Comparison of ENCODE assay signal across 37 cellular contexts in the genomic region with DNA sequence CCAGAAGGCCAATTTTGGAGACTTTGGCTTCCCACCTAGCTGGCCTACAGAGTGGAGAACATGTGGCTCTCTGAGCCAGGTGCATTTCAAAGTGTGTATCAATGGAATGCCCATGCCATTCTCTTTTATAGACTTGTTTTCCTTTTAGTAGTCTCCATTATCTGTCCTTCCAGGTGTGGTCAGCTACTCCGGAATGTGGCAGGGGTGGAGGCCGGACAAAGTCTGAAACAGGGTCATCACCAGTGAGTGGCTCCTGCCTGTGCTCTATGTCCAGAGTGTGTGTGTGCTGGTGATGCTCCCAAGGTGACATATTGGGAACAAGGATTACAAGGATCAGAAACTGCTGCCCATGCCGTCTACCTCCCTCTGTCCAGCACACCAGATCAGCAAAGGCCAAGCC. TPM values are rescaled to one million over a fixed set of nuclear protein-coding genes. Genes with fewer than 3 reads are reported as not detected.
"Had no signal": no experiment of that assay in that cellular context is flagged by ENCODE, and none has a peak within 500 bp of the region (broad histone marks: within the 10 kb centered on the region; RNA-seq: fewer than 3 reads in every experiment).

No MANE protein-coding gene starts in this region.

- H3K27me3 ChIP-seq: brain microvascular endothelial cell, MG63 had no signal

- H3K36me3 ChIP-seq: brain microvascular endothelial cell, MG63, WERI-Rb-1 had no signal

- H3K4me3 Mint-ChIP-seq: activated CD4-positive, alpha-beta memory T cell treated with anti-CD3 and anti-CD28 coated beads, Interleukin-2, amount 10 ng/mL, durations not matched to agents 7 days and 5 days; activated CD8-positive, alpha-beta memory T cell treated with anti-CD3 and anti-CD28 coated beads, Interleukin-2, amount 10 ng/mL, durations not matched to agents 7 days and 5 days; activated naive CD8-positive, alpha-beta T cell treated with anti-CD3 and anti-CD28 coated beads for 36 hours; activated T-cell treated with anti-CD3 and anti-CD28 coated beads, Interleukin-2, amount 50 U/mL, for 72 hours; activated T-helper 17 cell treated with anti-CD3 and anti-CD28 coated beads, Interleukin-2, amount 50 U/mL, for 72 hours had no signal

- H3K4me3 ChIP-seq: MG63, PC-9 had no signal

- H3K36me3 Mint-ChIP-seq: activated CD8-positive, alpha-beta memory T cell treated with anti-CD3 and anti-CD28 coated beads, Interleukin-2, amount 10 ng/mL, durations not matched to agents 7 days and 5 days; activated naive CD8-positive, alpha-beta T cell treated with anti-CD3 and anti-CD28 coated beads for 36 hours had no signal

- H3K27ac ChIP-seq: brain microvascular endothelial cell, PC-9, WERI-Rb-1 had no signal

- DNase-seq: activated CD4-positive, alpha-beta memory T cell treated with anti-CD3 and anti-CD28 coated beads, Interleukin-2, amount 10 ng/mL, durations not matched to agents 7 days and 5 days; activated CD4-positive, alpha-beta T cell treated with anti-CD3 and anti-CD28 coated beads for 1 hour; activated CD4-positive, alpha-beta T cell treated with anti-CD3 and anti-CD28 coated beads for 48 hours; activated CD4-positive, CD25-positive, alpha-beta regulatory T cell; activated CD8-positive, alpha-beta memory T cell treated with anti-CD3 and anti-CD28 coated beads for 24 hours; activated effector memory CD4-positive, alpha-beta T cell treated with anti-CD3 and anti-CD28 coated beads, Interleukin-2, amount 50 U/mL, for 16 hours; activated naive CD4-positive, alpha-beta T cell; activated naive CD4-positive, alpha-beta T cell treated with anti-CD3 and anti-CD28 coated beads, Interleukin-2, amount 50 U/mL, for 16 hours; activated naive CD8-positive, alpha-beta T cell treated with anti-CD3 and anti-CD28 coated beads for 36 hours; activated T-cell treated with anti-CD3 and anti-CD28 coated beads, Interleukin-2, amount 50 U/mL, for 72 hours; amniotic stem cell; aorta; brain microvascular endothelial cell; Kasumi-1; KG1; MG63; NCI-H1048; NCI-H1105 treated with DMSO at 0.1 percent for 48 hours; NCI-H1436; NCI-H1694; NCI-H1930; NCI-H2081 treated with DMSO at 0.1 percent for 48 hours; NCI-H226; NCI-H446 treated with DMSO at 0.1 percent for 48 hours; NCI-H524; NCI-H69; NCI-H82; PC-9; Right ventricle myocardium superior; SW 1271; T-helper 1 cell; T-helper 2 cell; T1000; WERI-Rb-1 had no signal

- H3K9me3 ChIP-seq: MG63 had no signal

- H3K9me3 Mint-ChIP-seq: activated CD4-positive, alpha-beta memory T cell treated with anti-CD3 and anti-CD28 coated beads, Interleukin-2, amount 10 ng/mL, durations not matched to agents 7 days and 5 days; activated naive CD8-positive, alpha-beta T cell treated with anti-CD3 and anti-CD28 coated beads for 36 hours; activated T-cell treated with anti-CD3 and anti-CD28 coated beads, Interleukin-2, amount 50 U/mL, for 72 hours; activated T-helper 17 cell treated with anti-CD3 and anti-CD28 coated beads, Interleukin-2, amount 50 U/mL, for 72 hours had no signal

- H3K27me3 Mint-ChIP-seq: activated naive CD8-positive, alpha-beta T cell treated with anti-CD3 and anti-CD28 coated beads for 36 hours had no signal

- H3K27ac Mint-ChIP-seq: activated CD4-positive, alpha-beta memory T cell treated with anti-CD3 and anti-CD28 coated beads, Interleukin-2, amount 10 ng/mL, durations not matched to agents 7 days and 5 days; activated CD8-positive, alpha-beta memory T cell treated with anti-CD3 and anti-CD28 coated beads, Interleukin-2, amount 10 ng/mL, durations not matched to agents 7 days and 5 days; activated naive CD8-positive, alpha-beta T cell treated with anti-CD3 and anti-CD28 coated beads for 36 hours; activated T-cell treated with anti-CD3 and anti-CD28 coated beads, Interleukin-2, amount 50 U/mL, for 72 hours; activated T-helper 17 cell treated with anti-CD3 and anti-CD28 coated beads, Interleukin-2, amount 50 U/mL, for 72 hours had no signal

- ATAC-seq: activated CD8-positive, alpha-beta memory T cell treated with anti-CD3 and anti-CD28 coated beads, Interleukin-2, amount 10 ng/mL, durations not matched to agents 7 days and 5 days; activated T-cell treated with anti-CD3 and anti-CD28 coated beads, Interleukin-2, amount 50 U/mL, for 72 hours; activated T-helper 17 cell treated with anti-CD3 and anti-CD28 coated beads, Interleukin-2, amount 50 U/mL, for 72 hours had no signal

RNA-seq across cellular contexts. Expression of a gene that starts 3.8 kb away (rescaled TPM):
- total RNA-seq: OCI-LY7, PC-9 had no signal
